In genomic region chr20:24537210-24537609, GRCh38 we compare ENCODE assay signal across 6 cellular contexts.
"Had no signal": no experiment of that assay in that cellular context is flagged by ENCODE, and none has a peak within 500 bp of the region (broad histone marks: within the 10 kb centered on the region; RNA-seq: fewer than 3 reads in every experiment).

No MANE protein-coding gene starts in this region.

- H3K4me2 ChIP-seq: GM23338 had no signal

- H3K36me3 Mint-ChIP-seq: IgD-negative memory B cell had no signal

- H3K9me3 Mint-ChIP-seq: GM23338 had no signal

- H3K27ac ChIP-seq: HL-60 had no signal

- H3K4me3 Mint-ChIP-seq: GM23338, H9, IgD-negative memory B cell had no signal

- DNase-seq: H9, HCEC 1CT had no signal

- H3K4me3 ChIP-seq: GM23338 had no signal

- ATAC-seq: GM23338, HepG2 had no signal

- H2AFZ ChIP-seq: GM23338 had no signal

- H3K27ac Mint-ChIP-seq: GM23338, H9, IgD-negative memory B cell had no signal
